In the genomic region with DNA sequence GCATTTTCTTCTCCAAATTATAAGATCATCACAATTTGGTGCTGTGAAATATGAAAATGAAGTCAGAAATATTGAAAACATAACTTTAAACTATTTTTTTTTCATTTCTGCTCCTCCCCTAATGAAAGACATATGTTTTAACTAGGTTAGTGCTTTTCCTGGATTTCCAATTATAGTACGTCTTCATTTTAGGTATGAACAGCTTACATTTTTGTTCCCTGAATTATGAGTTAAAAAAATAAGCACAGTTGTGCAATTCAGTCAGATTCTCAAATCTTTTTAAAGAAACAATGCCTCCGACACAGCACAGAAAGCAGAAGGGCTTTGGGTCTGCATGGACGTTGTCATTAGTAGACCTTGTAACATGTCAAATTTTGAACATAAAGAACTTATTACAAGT, we compare ENCODE assay signal across 28 cellular contexts.
DNase-seq lines count a peak whose midpoint lies in the region; TF ChIP-seq lines count a peak whose summit lies in the region.
"Had no signal": no experiment of that assay in that cellular context is flagged by ENCODE, and none has a peak within 500 bp of the region (broad histone marks: within the 10 kb centered on the region; RNA-seq: fewer than 3 reads in every experiment).

No MANE protein-coding gene starts in this region.

- H3K4me3 ChIP-seq in fibroblast of villous mesenchyme (ENCODE audit: low read depth, low read length) (no peak overlapping the region), suprapubic skin (no peak overlapping the region)
- H3K4me3 ChIP-seq: cardiac muscle cell, GM23338, hepatocyte, pancreas, right atrium auricular region, vagina had no signal

- peaks cover 9% of the 10 kb centered on the region for H3K4me1 ChIP-seq in suprapubic skin
- H3K4me1 ChIP-seq: foreskin keratinocyte, right atrium auricular region, vagina had no signal

- H3K27ac ChIP-seq in angular gyrus (ENCODE audit: low read depth, low read length) (peak overlapping the region; percentile 23), suprapubic skin (peak overlapping the region; percentile 34)
- H3K27ac ChIP-seq: cardiac muscle cell, foreskin keratinocyte, hepatocyte, pancreas, right atrium auricular region, vagina had no signal

- intact Hi-C loops in head of caudate nucleus (cut with DNase I) = no loop called here

- 57% methylated on average over 3 of the region's 3 CpGs for WGBS in suprapubic skin

- H3K9me3 ChIP-seq in suprapubic skin = no peaks in the 10 kb centered on the region
- H3K9me3 ChIP-seq: pancreas, right atrium auricular region, vagina had no signal

- DNase-seq in GM04504 (ENCODE audit: low read depth) = peak; percentile 23
- peak; percentile 57 for DNase-seq in fibroblast of villous mesenchyme (ENCODE audit: low read depth)
- DNase-seq in suprapubic skin (ENCODE audit: low spot score in 2 of 2) = no peak
- no peak for DNase-seq in head of caudate nucleus
- DNase-seq in activated CD4-positive, alpha-beta T cell treated with anti-CD3 and anti-CD28 coated beads, Interleukin-2, amount 50 U/mL, for 48 hours = no peak
- no peak for DNase-seq in RKO (ENCODE audit: low spot score)
- DNase-seq: activated naive CD4-positive, alpha-beta T cell treated with anti-CD3 and anti-CD28 coated beads for 36 hours; activated T-cell treated with anti-CD3 and anti-CD28 coated beads, Interleukin-2, amount 50 U/mL, for 48 hours; amygdala; CD8-positive, alpha-beta T cell; DMS 273 treated with DMSO at 0.1 percent for 48 hours; foreskin keratinocyte; KBM-7; naive thymus-derived CD4-positive, alpha-beta T cell; NCI-H1417 treated with DMSO at 0.1 percent for 48 hours; NCI-H2107; NCI-H510A treated with DMSO at 0.1 percent for 48 hours; NK-92 treated with Interleukin-12 subunit alpha and Interleukin-12 subunit beta, amount 100 ng/mL, for 24 hours; pancreas; stimulated activated CD4-positive, alpha-beta T cell treated with anti-CD3 and anti-CD28 coated beads, Interleukin-12 subunit alpha, Interleukin-12 subunit beta, amount 100 ng/mL, for 4 hours; stimulated activated CD4-positive, alpha-beta T cell treated with anti-CD3 and anti-CD28 coated beads, Interleukin-4, amount 100 ng/mL, for 24 hours; stimulated activated naive B cell treated with anti-CD40 and anti-IgM and Interleukin-4, amounts not matched to agents 10 μg/mL and 1 μg/mL and 100 μg/mL, for 72 hours had no signal

- TF ChIP-seq CTCF in fibroblast of villous mesenchyme (IDR thresholded peaks at IDR 0.05; ENCODE audit: insufficient read depth, low read depth, low read length) (no peak), suprapubic skin (IDR thresholded peaks at IDR 0.05) (no peak)

- TF ChIP-seq POLR2A in suprapubic skin (IDR thresholded peaks at IDR 0.05) = no peak

- TF ChIP-seq EP300 in suprapubic skin (IDR thresholded peaks at IDR 0.05) = no peak

- H3K36me3 ChIP-seq in suprapubic skin = no peaks in the 10 kb centered on the region
- H3K36me3 ChIP-seq: cardiac muscle cell, pancreas, right atrium auricular region, vagina had no signal

- no peaks in the 10 kb centered on the region for H3K27me3 ChIP-seq in suprapubic skin
- H3K27me3 ChIP-seq: cardiac muscle cell, foreskin keratinocyte, hepatocyte, pancreas, right atrium auricular region, vagina had no signal

Comparison
In these comparisons a context has a peak if more than half of its experiments do, and no peak if none do; other contexts are left out.
1. DNase-seq: peak in GM04504 (single experiment) and fibroblast of villous mesenchyme (single experiment); none in suprapubic skin (0 of 2), head of caudate nucleus (0 of 42), activated CD4-positive, alpha-beta T cell treated with anti-CD3 and anti-CD28 coated beads, Interleukin-2, amount 50 U/mL, for 48 hours (0 of 2) and RKO (single experiment).